ENCODE assay signal across 1 cellular context in genomic region chrX:12770440-12770839, GRCh38.
TF ChIP-seq lines count a peak whose summit lies in the region.

No MANE protein-coding gene starts in this region.

TF ChIP-seq in SK-N-SH, 30 proteins besides CTCF, POLR2A, EP300 and RAD21 (continued from another document):
- TF ChIP-seq, protein P1, sequence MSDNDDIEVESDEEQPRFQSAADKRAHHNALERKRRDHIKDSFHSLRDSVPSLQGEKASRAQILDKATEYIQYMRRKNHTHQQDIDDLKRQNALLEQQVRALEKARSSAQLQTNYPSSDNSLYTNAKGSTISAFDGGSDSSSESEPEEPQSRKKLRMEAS (IDR thresholded peaks at IDR 0.05; ENCODE audit: low read depth) = no peak
- TF ChIP-seq CHD2 (IDR thresholded peaks at IDR 0.05; ENCODE audit: low read length, partially characterized antibody) = no peak
TF ChIP-seq in SK-N-SH: peak in this region for 0.
